Comparison of ENCODE assay signal across 1 cellular context in genomic region chr3:197736491-197737318, GRCh38.
TF ChIP-seq lines count a peak whose summit lies in the region.

RUBCN (minus strand) TSS chr3:197736904; CDS start chr3:197736719, 185 bp downstream.

TF ChIP-seq in HEK293, 187 proteins besides CTCF, POLR2A, EP300 and RAD21 (continued from another document and continues in another):
- TF ChIP-seq, protein P1, sequence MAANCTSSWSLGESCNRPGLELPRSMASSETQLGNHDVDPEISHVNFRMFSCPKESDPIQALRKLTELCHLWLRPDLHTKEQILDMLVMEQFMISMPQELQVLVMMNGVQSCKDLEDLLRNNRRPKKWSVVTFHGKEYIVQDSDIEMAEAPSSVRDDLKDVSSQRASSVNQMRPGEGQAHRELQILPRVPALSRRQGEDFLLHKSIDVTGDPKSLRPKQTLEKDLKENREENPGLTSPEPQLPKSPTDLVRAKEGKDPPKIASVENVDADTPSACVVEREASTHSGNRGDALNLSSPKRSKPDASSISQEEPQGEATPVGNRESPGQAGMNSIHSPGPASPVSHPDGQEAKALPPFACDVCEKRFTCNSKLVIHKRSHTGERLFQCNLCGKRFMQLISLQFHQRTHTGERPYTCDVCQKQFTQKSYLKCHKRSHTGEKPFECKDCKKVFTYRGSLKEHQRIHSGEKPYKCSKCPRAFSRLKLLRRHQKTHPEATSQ (tag by site-specific recombination; IDR thresholded peaks at IDR 0.05) = peak; percentile 81; the same call in 1 of the 2 replicates
- TF ChIP-seq ZNF514 (tag by site-specific recombination; IDR thresholded peaks at IDR 0.05) (no peak), PRDM1 (tag by site-specific recombination; IDR thresholded peaks at IDR 0.05) (no peak), YY1 (tag by site-specific recombination; IDR thresholded peaks at IDR 0.05) (no peak), ZNF510 (tag by site-specific recombination; IDR thresholded peaks at IDR 0.05; ENCODE audit: insufficient replicate concordance) (no peak), ZNF19 (tag by site-specific recombination; IDR thresholded peaks at IDR 0.05; ENCODE audit: low read depth) (no peak), ZNF768 (tag by site-specific recombination; IDR thresholded peaks at IDR 0.05) (no peak), ZNF660 (tag by site-specific recombination; IDR thresholded peaks at IDR 0.05) (peak; percentile 16), ZNF202 (tag by site-specific recombination; IDR thresholded peaks at IDR 0.05; ENCODE audit: borderline replicate concordance) (no peak), ZNF302 (tag by site-specific recombination; IDR thresholded peaks at IDR 0.05; ENCODE audit: low read depth) (no peak), ZNF114 (tag by site-specific recombination; IDR thresholded peaks at IDR 0.05) (no peak), ZNF274 (IDR thresholded peaks at IDR 0.05; ENCODE audit: low read length) (no peak), ZNF274 (tag by site-specific recombination; IDR thresholded peaks at IDR 0.05; ENCODE audit: borderline replicate concordance) (no peak), ZNF292 (tag by site-specific recombination; IDR thresholded peaks at IDR 0.05; ENCODE audit: borderline replicate concordance, low read depth) (no peak), OVOL3 (tag by site-specific recombination; IDR thresholded peaks at IDR 0.05) (no peak), ZNF426 (tag by site-specific recombination; IDR thresholded peaks at IDR 0.05) (no peak), ZNF354C (tag by site-specific recombination; IDR thresholded peaks at IDR 0.05; ENCODE audit: borderline replicate concordance, low read depth) (no peak), ZNF585B (tag by site-specific recombination; IDR thresholded peaks at IDR 0.05) (no peak), ZNF48 (tag by site-specific recombination; IDR thresholded peaks at IDR 0.05) (no peak), ZEB2 (tag by site-specific recombination; IDR thresholded peaks at IDR 0.05) (peak; percentile 52), ZNF843 (tag by site-specific recombination; IDR thresholded peaks at IDR 0.05) (no peak), SP3 (tag by site-specific recombination; IDR thresholded peaks at IDR 0.05) (peak; percentile 86), ZNF37A (tag by site-specific recombination; IDR thresholded peaks at IDR 0.05) (no peak), ZNF658 (tag by site-specific recombination; IDR thresholded peaks at IDR 0.05) (no peak), SP2 (tag by site-specific recombination; IDR thresholded peaks at IDR 0.05) (peak; percentile 87), ZBTB21 (tag by site-specific recombination; IDR thresholded peaks at IDR 0.05) (no peak), ZNF670 (tag by site-specific recombination; IDR thresholded peaks at IDR 0.05; ENCODE audit: low read depth) (no peak), KLF8 (tag by site-specific recombination; IDR thresholded peaks at IDR 0.05) (peak; percentile 94), ZNF341 (tag by site-specific recombination; IDR thresholded peaks at IDR 0.05; ENCODE audit: low read depth) (peak; percentile 8; the same call in 1 of the 2 replicates), MYNN (tag by site-specific recombination; IDR thresholded peaks at IDR 0.05; ENCODE audit: borderline replicate concordance) (no peak), ZNF639 (tag by site-specific recombination; IDR thresholded peaks at IDR 0.05) (no peak), OSR2 (tag by site-specific recombination; IDR thresholded peaks at IDR 0.05) (no peak), ZNF629 (tag by site-specific recombination; IDR thresholded peaks at IDR 0.05) (no peak), ZNF785 (tag by site-specific recombination; IDR thresholded peaks at IDR 0.05) (no peak), KLF10 (tag by site-specific recombination; IDR thresholded peaks at IDR 0.05) (peak; percentile 99), ZNF391 (tag by site-specific recombination; IDR thresholded peaks at IDR 0.05; ENCODE audit: borderline replicate concordance, low read depth) (no peak), IKZF3 (tag by site-specific recombination; IDR thresholded peaks at IDR 0.05) (no peak; the same call in 1 of the 2 replicates), ZNF626 (tag by site-specific recombination; IDR thresholded peaks at IDR 0.05) (no peak), ZBTB17 (tag by site-specific recombination; IDR thresholded peaks at IDR 0.05) (no peak), ZBTB49 (tag by site-specific recombination; IDR thresholded peaks at IDR 0.05; ENCODE audit: low read depth) (no peak), ZNF501 (tag by site-specific recombination; IDR thresholded peaks at IDR 0.05) (no peak), ZNF473 (tag by site-specific recombination; IDR thresholded peaks at IDR 0.05) (no peak), GLIS1 (tag by site-specific recombination; IDR thresholded peaks at IDR 0.05) (peak; percentile 10; the same call in 1 of the 2 replicates), FEZF1 (tag by site-specific recombination; IDR thresholded peaks at IDR 0.05) (no peak), ZBTB1 (tag by site-specific recombination; IDR thresholded peaks at IDR 0.05) (no peak), ZNF707 (tag by site-specific recombination; IDR thresholded peaks at IDR 0.05) (no peak), ZNF18 (tag by site-specific recombination; IDR thresholded peaks at IDR 0.05) (no peak), ZXDB (tag by site-specific recombination; IDR thresholded peaks at IDR 0.05) (0 out of 2 replicates have a peak, but pooled peaks have one; percentile 25), ZNF121 (tag by site-specific recombination; IDR thresholded peaks at IDR 0.05) (no peak), ZNF239 (tag by site-specific recombination; IDR thresholded peaks at IDR 0.05) (no peak)
- TF ChIP-seq, protein P2, sequence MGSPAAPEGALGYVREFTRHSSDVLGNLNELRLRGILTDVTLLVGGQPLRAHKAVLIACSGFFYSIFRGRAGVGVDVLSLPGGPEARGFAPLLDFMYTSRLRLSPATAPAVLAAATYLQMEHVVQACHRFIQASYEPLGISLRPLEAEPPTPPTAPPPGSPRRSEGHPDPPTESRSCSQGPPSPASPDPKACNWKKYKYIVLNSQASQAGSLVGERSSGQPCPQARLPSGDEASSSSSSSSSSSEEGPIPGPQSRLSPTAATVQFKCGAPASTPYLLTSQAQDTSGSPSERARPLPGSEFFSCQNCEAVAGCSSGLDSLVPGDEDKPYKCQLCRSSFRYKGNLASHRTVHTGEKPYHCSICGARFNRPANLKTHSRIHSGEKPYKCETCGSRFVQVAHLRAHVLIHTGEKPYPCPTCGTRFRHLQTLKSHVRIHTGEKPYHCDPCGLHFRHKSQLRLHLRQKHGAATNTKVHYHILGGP (tag by site-specific recombination; IDR thresholded peaks at IDR 0.05) = no peak
- TF ChIP-seq, protein P3, sequence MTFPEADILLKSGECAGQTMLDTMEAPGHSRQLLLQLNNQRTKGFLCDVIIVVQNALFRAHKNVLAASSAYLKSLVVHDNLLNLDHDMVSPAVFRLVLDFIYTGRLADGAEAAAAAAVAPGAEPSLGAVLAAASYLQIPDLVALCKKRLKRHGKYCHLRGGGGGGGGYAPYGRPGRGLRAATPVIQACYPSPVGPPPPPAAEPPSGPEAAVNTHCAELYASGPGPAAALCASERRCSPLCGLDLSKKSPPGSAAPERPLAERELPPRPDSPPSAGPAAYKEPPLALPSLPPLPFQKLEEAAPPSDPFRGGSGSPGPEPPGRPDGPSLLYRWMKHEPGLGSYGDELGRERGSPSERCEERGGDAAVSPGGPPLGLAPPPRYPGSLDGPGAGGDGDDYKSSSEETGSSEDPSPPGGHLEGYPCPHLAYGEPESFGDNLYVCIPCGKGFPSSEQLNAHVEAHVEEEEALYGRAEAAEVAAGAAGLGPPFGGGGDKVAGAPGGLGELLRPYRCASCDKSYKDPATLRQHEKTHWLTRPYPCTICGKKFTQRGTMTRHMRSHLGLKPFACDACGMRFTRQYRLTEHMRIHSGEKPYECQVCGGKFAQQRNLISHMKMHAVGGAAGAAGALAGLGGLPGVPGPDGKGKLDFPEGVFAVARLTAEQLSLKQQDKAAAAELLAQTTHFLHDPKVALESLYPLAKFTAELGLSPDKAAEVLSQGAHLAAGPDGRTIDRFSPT (tag by site-specific recombination; IDR thresholded peaks at IDR 0.05) = 0 out of 2 replicates have a peak, but pooled peaks have one; percentile 4
- TF ChIP-seq, protein P4, sequence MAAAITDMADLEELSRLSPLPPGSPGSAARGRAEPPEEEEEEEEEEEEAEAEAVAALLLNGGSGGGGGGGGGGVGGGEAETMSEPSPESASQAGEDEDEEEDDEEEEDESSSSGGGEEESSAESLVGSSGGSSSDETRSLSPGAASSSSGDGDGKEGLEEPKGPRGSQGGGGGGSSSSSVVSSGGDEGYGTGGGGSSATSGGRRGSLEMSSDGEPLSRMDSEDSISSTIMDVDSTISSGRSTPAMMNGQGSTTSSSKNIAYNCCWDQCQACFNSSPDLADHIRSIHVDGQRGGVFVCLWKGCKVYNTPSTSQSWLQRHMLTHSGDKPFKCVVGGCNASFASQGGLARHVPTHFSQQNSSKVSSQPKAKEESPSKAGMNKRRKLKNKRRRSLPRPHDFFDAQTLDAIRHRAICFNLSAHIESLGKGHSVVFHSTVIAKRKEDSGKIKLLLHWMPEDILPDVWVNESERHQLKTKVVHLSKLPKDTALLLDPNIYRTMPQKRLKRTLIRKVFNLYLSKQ (tag by site-specific recombination; IDR thresholded peaks at IDR 0.05; ENCODE audit: borderline replicate concordance) = no peak
- TF ChIP-seq, protein P5, sequence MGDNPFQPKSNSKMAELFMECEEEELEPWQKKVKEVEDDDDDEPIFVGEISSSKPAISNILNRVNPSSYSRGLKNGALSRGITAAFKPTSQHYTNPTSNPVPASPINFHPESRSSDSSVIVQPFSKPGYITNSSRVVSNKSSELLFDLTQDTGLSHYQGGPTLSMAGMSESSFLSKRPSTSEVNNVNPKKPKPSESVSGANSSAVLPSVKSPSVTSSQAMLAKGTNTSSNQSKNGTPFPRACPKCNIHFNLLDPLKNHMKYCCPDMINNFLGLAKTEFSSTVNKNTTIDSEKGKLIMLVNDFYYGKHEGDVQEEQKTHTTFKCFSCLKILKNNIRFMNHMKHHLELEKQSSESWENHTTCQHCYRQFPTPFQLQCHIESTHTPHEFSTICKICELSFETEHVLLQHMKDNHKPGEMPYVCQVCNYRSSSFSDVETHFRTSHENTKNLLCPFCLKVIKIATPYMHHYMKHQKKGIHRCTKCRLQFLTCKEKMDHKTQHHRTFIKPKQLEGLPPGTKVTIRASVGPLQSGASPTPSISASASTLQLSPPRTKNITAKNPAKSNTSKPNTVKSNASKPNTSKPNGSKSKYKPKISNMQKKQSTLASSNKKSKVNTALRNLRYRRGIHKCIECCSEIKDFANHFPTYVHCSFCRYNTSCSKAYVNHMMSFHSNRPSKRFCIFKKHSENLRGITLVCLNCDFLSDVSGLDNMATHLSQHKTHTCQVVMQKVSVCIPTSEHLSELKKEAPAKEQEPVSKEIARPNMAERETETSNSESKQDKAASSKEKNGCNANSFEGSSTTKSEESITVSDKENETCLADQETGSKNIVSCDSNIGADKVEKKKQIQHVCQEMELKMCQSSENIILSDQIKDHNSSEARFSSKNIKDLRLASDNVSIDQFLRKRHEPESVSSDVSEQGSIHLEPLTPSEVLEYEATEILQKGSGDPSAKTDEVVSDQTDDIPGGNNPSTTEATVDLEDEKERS (tag by site-specific recombination; IDR thresholded peaks at IDR 0.05) = no peak
- TF ChIP-seq, protein P6, sequence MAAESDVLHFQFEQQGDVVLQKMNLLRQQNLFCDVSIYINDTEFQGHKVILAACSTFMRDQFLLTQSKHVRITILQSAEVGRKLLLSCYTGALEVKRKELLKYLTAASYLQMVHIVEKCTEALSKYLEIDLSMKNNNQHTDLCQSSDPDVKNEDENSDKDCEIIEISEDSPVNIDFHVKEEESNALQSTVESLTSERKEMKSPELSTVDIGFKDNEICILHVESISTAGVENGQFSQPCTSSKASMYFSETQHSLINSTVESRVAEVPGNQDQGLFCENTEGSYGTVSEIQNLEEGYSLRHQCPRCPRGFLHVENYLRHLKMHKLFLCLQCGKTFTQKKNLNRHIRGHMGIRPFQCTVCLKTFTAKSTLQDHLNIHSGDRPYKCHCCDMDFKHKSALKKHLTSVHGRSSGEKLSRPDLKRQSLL (tag by site-specific recombination; IDR thresholded peaks at IDR 0.05) = peak; percentile 13; the same call in 1 of the 2 replicates
